32 cellular contexts compared by ENCODE assay signal in the genomic region with DNA sequence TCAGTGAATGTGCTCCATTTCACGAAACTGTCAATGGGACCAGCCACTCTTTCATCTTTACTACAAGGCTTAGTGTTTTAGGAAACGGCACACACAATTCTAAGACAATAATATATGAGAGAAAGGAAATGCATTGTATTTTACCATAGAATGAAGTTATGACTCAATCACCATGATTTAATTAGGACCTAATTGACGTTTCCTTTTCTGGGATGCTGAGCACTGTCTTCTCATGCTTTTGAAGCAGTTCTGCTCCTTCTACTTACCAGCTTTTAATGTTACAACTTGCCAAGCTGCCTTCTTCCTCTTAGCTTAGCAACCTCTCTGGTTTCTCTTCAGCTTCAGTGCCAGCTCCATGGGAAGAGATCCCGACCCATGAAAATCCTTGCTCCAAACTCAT.
"Had no signal": no experiment of that assay in that cellular context is flagged by ENCODE, and none has a peak within 500 bp of the region (broad histone marks: within the 10 kb centered on the region; RNA-seq: fewer than 3 reads in every experiment).

No MANE protein-coding gene starts in this region.

- H3K4me3 ChIP-seq: adrenal gland, body of pancreas, breast epithelium had no signal

- DNase-seq: activated CD4-positive, alpha-beta memory T cell treated with anti-CD3 and anti-CD28 coated beads, Interleukin-2, amount 10 ng/mL, durations not matched to agents 7 days and 5 days; activated CD4-positive, alpha-beta T cell treated with anti-CD3 and anti-CD28 coated beads for 1 hour; activated CD4-positive, alpha-beta T cell treated with anti-CD3 and anti-CD28 coated beads for 36 hours; activated CD4-positive, alpha-beta T cell treated with anti-CD3 and anti-CD28 coated beads for 48 hours; activated CD4-positive, alpha-beta T cell treated with anti-CD3 and anti-CD28 coated beads, Interleukin-2, amount 10 ng/mL, durations not matched to agents 7 days and 5 days; activated CD4-positive, alpha-beta T cell treated with anti-CD3 and anti-CD28 coated beads, Interleukin-2, amount 50 U/mL, for 48 hours; activated CD4-positive, CD25-positive, alpha-beta regulatory T cell; activated CD8-positive, alpha-beta memory T cell treated with anti-CD3 and anti-CD28 coated beads for 24 hours; activated CD8-positive, alpha-beta memory T cell treated with anti-CD3 and anti-CD28 coated beads, Interleukin-2, amount 10 ng/mL, durations not matched to agents 7 days and 5 days; activated CD8-positive, alpha-beta memory T cell treated with anti-CD3 and anti-CD28 coated beads, Interleukin-2, amount 50 U/mL, for 48 hours; activated CD8-positive, alpha-beta T cell treated with anti-CD3 and anti-CD28 coated beads, Interleukin-2, amount 10 ng/mL, durations not matched to agents 7 days and 5 days; activated effector memory CD4-positive, alpha-beta T cell treated with Interleukin-2 at 50 U/mL for 16 hours; activated gamma-delta T cell; activated naive CD4-positive, alpha-beta T cell treated with anti-CD3 and anti-CD28 coated beads, Interleukin-2, amount 10 ng/mL, durations not matched to agents 7 days and 5 days; activated naive CD4-positive, alpha-beta T cell treated with Interleukin-2 at 50 U/mL for 16 hours; activated naive CD8-positive, alpha-beta T cell treated with anti-CD3 and anti-CD28 coated beads for 36 hours; activated T-cell treated with anti-CD3 and anti-CD28 coated beads, Interleukin-2, amount 50 U/mL, for 24 hours; activated T-cell treated with anti-CD3 and anti-CD28 coated beads, Interleukin-2, amount 50 U/mL, for 48 hours; adrenal gland; amniotic stem cell; aorta; body of pancreas; brain microvascular endothelial cell; central memory CD4-positive, alpha-beta T cell; T-helper 2 cell; T-helper 9 cell; WERI-Rb-1 had no signal

- H3K36me3 ChIP-seq: adrenal gland, brain microvascular endothelial cell, breast epithelium, WERI-Rb-1 had no signal

- ATAC-seq: activated CD4-positive, alpha-beta T cell treated with anti-CD3 and anti-CD28 coated beads for 36 hours; activated CD4-positive, CD25-positive, alpha-beta regulatory T cell treated with anti-CD3 and anti-CD28 coated beads, Interleukin-2, amount 50 U/mL, for 24 hours; activated CD8-positive, alpha-beta memory T cell treated with anti-CD3 and anti-CD28 coated beads, Interleukin-2, amount 10 ng/mL, durations not matched to agents 7 days and 5 days; activated CD8-positive, alpha-beta T cell treated with anti-CD3 and anti-CD28 coated beads, Interleukin-2, amount 10 ng/mL, durations not matched to agents 7 days and 5 days; body of pancreas; WTC11 had no signal

- H3K27ac ChIP-seq: adrenal gland, body of pancreas, brain microvascular endothelial cell, breast epithelium, WERI-Rb-1 had no signal

- H3K9me3 ChIP-seq: adrenal gland, body of pancreas, breast epithelium had no signal

- FAIRE-seq: astrocyte, colon had no signal

- H3K27me3 ChIP-seq: adrenal gland, body of pancreas, brain microvascular endothelial cell, breast epithelium had no signal

- H3K4me1 ChIP-seq: adrenal gland, breast epithelium had no signal
